In the genomic region with DNA sequence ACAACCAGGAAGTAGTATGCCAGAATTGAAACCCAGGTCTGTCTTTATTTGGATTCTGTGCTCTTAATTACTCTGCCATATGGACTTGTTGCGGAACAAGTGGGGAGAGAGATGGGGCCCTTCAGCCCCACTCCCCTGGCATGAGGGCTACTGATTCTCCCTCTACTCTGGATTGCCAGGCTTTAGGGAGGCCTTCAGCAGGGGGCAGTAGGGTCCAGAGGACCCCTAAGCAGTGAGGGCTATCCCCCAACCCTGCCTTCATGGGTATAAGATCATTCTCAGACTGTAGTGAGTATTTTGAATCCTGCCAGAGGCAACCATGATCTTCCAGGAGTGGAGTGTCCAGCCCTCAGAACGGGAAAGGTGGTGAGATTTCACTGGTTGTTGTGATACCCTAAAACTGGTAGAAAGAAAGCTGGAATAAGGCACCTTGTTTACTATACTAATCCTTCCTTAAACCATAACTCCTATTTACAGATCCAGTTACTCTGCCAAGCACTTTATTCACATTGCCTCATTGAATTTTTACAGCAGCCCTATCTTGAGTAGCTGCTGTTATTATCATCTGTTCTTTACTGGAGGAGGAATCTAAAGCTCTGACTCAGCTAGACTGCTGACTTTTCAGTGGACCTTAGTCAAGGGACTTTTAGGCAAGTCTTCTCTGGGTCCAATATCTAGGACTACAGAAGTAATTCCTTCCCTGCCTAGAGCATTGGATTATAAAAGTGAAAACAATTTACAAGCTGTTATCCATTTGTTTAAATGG, we compare ENCODE assay signal across 1 cellular context.
A peak's percentile ranks its signal among the peaks of the same experiment; 100 is the strongest.
TF ChIP-seq lines count a peak whose summit lies in the region.

No MANE protein-coding gene starts in this region.

TF ChIP-seq in K562, 482 proteins besides CTCF, POLR2A, EP300 and RAD21 (continued from another document and continues in another):
- TF ChIP-seq, protein P1, sequence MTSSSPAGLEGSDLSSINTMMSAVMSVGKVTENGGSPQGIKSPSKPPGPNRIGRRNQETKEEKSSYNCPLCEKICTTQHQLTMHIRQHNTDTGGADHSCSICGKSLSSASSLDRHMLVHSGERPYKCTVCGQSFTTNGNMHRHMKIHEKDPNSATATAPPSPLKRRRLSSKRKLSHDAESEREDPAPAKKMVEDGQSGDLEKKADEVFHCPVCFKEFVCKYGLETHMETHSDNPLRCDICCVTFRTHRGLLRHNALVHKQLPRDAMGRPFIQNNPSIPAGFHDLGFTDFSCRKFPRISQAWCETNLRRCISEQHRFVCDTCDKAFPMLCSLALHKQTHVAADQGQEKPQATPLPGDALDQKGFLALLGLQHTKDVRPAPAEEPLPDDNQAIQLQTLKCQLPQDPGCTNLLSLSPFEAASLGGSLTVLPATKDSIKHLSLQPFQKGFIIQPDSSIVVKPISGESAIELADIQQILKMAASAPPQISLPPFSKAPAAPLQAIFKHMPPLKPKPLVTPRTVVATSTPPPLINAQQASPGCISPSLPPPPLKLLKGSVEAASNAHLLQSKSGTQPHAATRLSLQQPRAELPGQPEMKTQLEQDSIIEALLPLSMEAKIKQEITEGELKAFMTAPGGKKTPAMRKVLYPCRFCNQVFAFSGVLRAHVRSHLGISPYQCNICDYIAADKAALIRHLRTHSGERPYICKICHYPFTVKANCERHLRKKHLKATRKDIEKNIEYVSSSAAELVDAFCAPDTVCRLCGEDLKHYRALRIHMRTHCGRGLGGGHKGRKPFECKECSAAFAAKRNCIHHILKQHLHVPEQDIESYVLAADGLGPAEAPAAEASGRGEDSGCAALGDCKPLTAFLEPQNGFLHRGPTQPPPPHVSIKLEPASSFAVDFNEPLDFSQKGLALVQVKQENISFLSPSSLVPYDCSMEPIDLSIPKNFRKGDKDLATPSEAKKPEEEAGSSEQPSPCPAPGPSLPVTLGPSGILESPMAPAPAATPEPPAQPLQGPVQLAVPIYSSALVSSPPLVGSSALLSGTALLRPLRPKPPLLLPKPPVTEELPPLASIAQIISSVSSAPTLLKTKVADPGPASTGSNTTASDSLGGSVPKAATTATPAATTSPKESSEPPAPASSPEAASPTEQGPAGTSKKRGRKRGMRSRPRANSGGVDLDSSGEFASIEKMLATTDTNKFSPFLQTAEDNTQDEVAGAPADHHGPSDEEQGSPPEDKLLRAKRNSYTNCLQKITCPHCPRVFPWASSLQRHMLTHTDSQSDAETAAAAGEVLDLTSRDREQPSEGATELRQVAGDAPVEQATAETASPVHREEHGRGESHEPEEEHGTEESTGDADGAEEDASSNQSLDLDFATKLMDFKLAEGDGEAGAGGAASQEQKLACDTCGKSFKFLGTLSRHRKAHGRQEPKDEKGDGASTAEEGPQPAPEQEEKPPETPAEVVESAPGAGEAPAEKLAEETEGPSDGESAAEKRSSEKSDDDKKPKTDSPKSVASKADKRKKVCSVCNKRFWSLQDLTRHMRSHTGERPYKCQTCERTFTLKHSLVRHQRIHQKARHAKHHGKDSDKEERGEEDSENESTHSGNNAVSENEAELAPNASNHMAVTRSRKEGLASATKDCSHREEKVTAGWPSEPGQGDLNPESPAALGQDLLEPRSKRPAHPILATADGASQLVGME (CRISPR knock-in tag; IDR thresholded peaks at IDR 0.05) = no peak
- TF ChIP-seq JUND (IDR thresholded peaks at IDR 0.05; ENCODE audit: borderline replicate concordance, low read depth, low read length) = peak; percentile 68
- peak; percentile 48; the same call in 1 of the 3 replicates for TF ChIP-seq JUND (tag; IDR thresholded peaks at IDR 0.05; ENCODE audit: borderline replicate concordance, low read depth, low read length)
- peak; percentile 64; the same call in 1 of the 2 replicates for TF ChIP-seq SMARCC2 (IDR thresholded peaks at IDR 0.05; ENCODE audit: low read depth)
- no peak for TF ChIP-seq EWSR1 (IDR thresholded peaks at IDR 0.05; ENCODE audit: borderline replicate concordance, low read depth, partially characterized antibody)
- TF ChIP-seq, protein P2, sequence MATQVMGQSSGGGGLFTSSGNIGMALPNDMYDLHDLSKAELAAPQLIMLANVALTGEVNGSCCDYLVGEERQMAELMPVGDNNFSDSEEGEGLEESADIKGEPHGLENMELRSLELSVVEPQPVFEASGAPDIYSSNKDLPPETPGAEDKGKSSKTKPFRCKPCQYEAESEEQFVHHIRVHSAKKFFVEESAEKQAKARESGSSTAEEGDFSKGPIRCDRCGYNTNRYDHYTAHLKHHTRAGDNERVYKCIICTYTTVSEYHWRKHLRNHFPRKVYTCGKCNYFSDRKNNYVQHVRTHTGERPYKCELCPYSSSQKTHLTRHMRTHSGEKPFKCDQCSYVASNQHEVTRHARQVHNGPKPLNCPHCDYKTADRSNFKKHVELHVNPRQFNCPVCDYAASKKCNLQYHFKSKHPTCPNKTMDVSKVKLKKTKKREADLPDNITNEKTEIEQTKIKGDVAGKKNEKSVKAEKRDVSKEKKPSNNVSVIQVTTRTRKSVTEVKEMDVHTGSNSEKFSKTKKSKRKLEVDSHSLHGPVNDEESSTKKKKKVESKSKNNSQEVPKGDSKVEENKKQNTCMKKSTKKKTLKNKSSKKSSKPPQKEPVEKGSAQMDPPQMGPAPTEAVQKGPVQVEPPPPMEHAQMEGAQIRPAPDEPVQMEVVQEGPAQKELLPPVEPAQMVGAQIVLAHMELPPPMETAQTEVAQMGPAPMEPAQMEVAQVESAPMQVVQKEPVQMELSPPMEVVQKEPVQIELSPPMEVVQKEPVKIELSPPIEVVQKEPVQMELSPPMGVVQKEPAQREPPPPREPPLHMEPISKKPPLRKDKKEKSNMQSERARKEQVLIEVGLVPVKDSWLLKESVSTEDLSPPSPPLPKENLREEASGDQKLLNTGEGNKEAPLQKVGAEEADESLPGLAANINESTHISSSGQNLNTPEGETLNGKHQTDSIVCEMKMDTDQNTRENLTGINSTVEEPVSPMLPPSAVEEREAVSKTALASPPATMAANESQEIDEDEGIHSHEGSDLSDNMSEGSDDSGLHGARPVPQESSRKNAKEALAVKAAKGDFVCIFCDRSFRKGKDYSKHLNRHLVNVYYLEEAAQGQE (CRISPR knock-in tag; IDR thresholded peaks at IDR 0.05; ENCODE audit: low read depth) = no peak
- no peak for TF ChIP-seq ZNF347 (CRISPR knock-in tag; IDR thresholded peaks at IDR 0.05; ENCODE audit: low read depth)
- TF ChIP-seq BMI1 (IDR thresholded peaks at IDR 0.05; ENCODE audit: low read length) = no peak
- no peak for TF ChIP-seq ZNF41 (CRISPR knock-in tag; conservative IDR thresholded peaks at IDR 0.05)
- no peak for TF ChIP-seq PHTF2 (CRISPR knock-in tag; IDR thresholded peaks at IDR 0.05)
- no peak for TF ChIP-seq HOXB6 (CRISPR knock-in tag; IDR thresholded peaks at IDR 0.05; ENCODE audit: borderline replicate concordance)
- TF ChIP-seq NEUROD1 (IDR thresholded peaks at IDR 0.05; ENCODE audit: borderline replicate concordance, low read depth, low read length, partially characterized antibody) = no peak
- TF ChIP-seq OTX1 (CRISPR knock-in tag; IDR thresholded peaks at IDR 0.05) = no peak
- no peak for TF ChIP-seq ASH1L (IDR thresholded peaks at IDR 0.05; ENCODE audit: borderline replicate concordance, low read depth, partially characterized antibody)
- no peak for TF ChIP-seq RNF2 (IDR thresholded peaks at IDR 0.05)
- TF ChIP-seq, protein P3, sequence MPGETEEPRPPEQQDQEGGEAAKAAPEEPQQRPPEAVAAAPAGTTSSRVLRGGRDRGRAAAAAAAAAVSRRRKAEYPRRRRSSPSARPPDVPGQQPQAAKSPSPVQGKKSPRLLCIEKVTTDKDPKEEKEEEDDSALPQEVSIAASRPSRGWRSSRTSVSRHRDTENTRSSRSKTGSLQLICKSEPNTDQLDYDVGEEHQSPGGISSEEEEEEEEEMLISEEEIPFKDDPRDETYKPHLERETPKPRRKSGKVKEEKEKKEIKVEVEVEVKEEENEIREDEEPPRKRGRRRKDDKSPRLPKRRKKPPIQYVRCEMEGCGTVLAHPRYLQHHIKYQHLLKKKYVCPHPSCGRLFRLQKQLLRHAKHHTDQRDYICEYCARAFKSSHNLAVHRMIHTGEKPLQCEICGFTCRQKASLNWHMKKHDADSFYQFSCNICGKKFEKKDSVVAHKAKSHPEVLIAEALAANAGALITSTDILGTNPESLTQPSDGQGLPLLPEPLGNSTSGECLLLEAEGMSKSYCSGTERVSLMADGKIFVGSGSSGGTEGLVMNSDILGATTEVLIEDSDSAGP (CRISPR knock-in tag; IDR thresholded peaks at IDR 0.05) = no peak
- TF ChIP-seq, protein P4, sequence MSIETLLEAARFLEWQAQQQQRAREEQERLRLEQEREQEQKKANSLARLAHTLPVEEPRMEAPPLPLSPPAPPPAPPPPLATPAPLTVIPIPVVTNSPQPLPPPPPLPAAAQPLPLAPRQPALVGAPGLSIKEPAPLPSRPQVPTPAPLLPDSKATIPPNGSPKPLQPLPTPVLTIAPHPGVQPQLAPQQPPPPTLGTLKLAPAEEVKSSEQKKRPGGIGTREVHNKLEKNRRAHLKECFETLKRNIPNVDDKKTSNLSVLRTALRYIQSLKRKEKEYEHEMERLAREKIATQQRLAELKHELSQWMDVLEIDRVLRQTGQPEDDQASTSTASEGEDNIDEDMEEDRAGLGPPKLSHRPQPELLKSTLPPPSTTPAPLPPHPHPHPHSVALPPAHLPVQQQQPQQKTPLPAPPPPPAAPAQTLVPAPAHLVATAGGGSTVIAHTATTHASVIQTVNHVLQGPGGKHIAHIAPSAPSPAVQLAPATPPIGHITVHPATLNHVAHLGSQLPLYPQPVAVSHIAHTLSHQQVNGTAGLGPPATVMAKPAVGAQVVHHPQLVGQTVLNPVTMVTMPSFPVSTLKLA (conservative IDR thresholded peaks at IDR 0.05) = no peak
- peak; percentile 66 for TF ChIP-seq TEAD4 (IDR thresholded peaks at IDR 0.05; ENCODE audit: low read length)
- no peak for TF ChIP-seq TEAD4 (CRISPR knock-in tag; IDR thresholded peaks at IDR 0.05; ENCODE audit: borderline replicate concordance)
- TF ChIP-seq, protein P5, sequence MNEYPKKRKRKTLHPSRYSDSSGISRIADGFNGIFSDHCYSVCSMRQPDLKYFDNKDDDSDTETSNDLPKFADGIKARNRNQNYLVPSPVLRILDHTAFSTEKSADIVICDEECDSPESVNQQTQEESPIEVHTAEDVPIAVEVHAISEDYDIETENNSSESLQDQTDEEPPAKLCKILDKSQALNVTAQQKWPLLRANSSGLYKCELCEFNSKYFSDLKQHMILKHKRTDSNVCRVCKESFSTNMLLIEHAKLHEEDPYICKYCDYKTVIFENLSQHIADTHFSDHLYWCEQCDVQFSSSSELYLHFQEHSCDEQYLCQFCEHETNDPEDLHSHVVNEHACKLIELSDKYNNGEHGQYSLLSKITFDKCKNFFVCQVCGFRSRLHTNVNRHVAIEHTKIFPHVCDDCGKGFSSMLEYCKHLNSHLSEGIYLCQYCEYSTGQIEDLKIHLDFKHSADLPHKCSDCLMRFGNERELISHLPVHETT (CRISPR knock-in tag; conservative IDR thresholded peaks at IDR 0.05 in 1 of 2, IDR thresholded peaks at IDR 0.05 in 1 of 2) = no peak
- TF ChIP-seq POLR2AphosphoS5 (IDR thresholded peaks at IDR 0.05; ENCODE audit: control insufficient read depth, insufficient read depth, low read depth, low read length) = no peak
- TF ChIP-seq ZNF253 (CRISPR knock-in tag; conservative IDR thresholded peaks at IDR 0.05) = no peak
- TF ChIP-seq ZNF589 (CRISPR knock-in tag; IDR thresholded peaks at IDR 0.05; ENCODE audit: low read depth) = no peak
- TF ChIP-seq TEAD1 (CRISPR knock-in tag; IDR thresholded peaks at IDR 0.05) = no peak
- peak; percentile 77 for TF ChIP-seq CBFA2T3 (IDR thresholded peaks at IDR 0.05)
- no peak for TF ChIP-seq HNRNPUL1 (IDR thresholded peaks at IDR 0.05; ENCODE audit: low read length)
- TF ChIP-seq NCOA2 (IDR thresholded peaks at IDR 0.05; ENCODE audit: partially characterized antibody in 2 of 2) = no peak
- TF ChIP-seq HNRNPH1 (optimal IDR thresholded peaks at IDR 0.05; ENCODE audit: low read depth, low read length) = no peak
- no peak for TF ChIP-seq KLF1 (tag; IDR thresholded peaks at IDR 0.05)
- no peak for TF ChIP-seq ZNF124 (CRISPR knock-in tag; IDR thresholded peaks at IDR 0.05)
- no peak for TF ChIP-seq SRSF7 (optimal IDR thresholded peaks at IDR 0.05; ENCODE audit: low read depth, low read length)
- TF ChIP-seq, protein P6, sequence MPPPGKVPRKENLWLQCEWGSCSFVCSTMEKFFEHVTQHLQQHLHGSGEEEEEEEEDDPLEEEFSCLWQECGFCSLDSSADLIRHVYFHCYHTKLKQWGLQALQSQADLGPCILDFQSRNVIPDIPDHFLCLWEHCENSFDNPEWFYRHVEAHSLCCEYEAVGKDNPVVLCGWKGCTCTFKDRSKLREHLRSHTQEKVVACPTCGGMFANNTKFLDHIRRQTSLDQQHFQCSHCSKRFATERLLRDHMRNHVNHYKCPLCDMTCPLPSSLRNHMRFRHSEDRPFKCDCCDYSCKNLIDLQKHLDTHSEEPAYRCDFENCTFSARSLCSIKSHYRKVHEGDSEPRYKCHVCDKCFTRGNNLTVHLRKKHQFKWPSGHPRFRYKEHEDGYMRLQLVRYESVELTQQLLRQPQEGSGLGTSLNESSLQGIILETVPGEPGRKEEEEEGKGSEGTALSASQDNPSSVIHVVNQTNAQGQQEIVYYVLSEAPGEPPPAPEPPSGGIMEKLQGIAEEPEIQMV (tag; conservative IDR thresholded peaks at IDR 0.05; ENCODE audit: low read depth) = no peak
- no peak for TF ChIP-seq POLR2H (tag; IDR thresholded peaks at IDR 0.05; ENCODE audit: low read depth)
- TF ChIP-seq FOXA3 (CRISPR knock-in tag; conservative IDR thresholded peaks at IDR 0.05 in 1 of 2, IDR thresholded peaks at IDR 0.05 in 1 of 2) = no peak
- TF ChIP-seq, protein P7, sequence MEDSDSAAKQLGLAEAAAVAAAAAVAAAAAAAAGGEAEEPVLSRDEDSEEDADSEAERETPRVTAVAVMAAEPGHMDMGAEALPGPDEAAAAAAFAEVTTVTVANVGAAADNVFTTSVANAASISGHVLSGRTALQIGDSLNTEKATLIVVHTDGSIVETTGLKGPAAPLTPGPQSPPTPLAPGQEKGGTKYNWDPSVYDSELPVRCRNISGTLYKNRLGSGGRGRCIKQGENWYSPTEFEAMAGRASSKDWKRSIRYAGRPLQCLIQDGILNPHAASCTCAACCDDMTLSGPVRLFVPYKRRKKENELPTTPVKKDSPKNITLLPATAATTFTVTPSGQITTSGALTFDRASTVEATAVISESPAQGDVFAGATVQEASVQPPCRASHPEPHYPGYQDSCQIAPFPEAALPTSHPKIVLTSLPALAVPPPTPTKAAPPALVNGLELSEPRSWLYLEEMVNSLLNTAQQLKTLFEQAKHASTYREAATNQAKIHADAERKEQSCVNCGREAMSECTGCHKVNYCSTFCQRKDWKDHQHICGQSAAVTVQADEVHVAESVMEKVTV (CRISPR knock-in tag; IDR thresholded peaks at IDR 0.05) = no peak
- TF ChIP-seq ZNF507 (tag; conservative IDR thresholded peaks at IDR 0.05) = no peak
- TF ChIP-seq ZNF696 (CRISPR knock-in tag; conservative IDR thresholded peaks at IDR 0.05) = no peak
- TF ChIP-seq EZH2 (IDR thresholded peaks at IDR 0.05; ENCODE audit: borderline replicate concordance, low read depth, low read length) = no peak
- no peak for TF ChIP-seq POLR2G (IDR thresholded peaks at IDR 0.05; ENCODE audit: low read depth, low read length)
- 0 out of 2 replicates have a peak, but pooled peaks have one; percentile 14 for TF ChIP-seq ATF7 (IDR thresholded peaks at IDR 0.05)
- no peak for TF ChIP-seq ELF2 (CRISPR knock-in tag; IDR thresholded peaks at IDR 0.05)
- TF ChIP-seq, protein P8, sequence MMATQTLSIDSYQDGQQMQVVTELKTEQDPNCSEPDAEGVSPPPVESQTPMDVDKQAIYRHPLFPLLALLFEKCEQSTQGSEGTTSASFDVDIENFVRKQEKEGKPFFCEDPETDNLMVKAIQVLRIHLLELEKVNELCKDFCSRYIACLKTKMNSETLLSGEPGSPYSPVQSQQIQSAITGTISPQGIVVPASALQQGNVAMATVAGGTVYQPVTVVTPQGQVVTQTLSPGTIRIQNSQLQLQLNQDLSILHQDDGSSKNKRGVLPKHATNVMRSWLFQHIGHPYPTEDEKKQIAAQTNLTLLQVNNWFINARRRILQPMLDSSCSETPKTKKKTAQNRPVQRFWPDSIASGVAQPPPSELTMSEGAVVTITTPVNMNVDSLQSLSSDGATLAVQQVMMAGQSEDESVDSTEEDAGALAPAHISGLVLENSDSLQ (IDR thresholded peaks at IDR 0.05) = no peak
- no peak for TF ChIP-seq SLC30A9 (CRISPR knock-in tag; IDR thresholded peaks at IDR 0.05)
- TF ChIP-seq SRSF3 (IDR thresholded peaks at IDR 0.05; ENCODE audit: insufficient read depth, low read length) = no peak
